In the genomic region with DNA sequence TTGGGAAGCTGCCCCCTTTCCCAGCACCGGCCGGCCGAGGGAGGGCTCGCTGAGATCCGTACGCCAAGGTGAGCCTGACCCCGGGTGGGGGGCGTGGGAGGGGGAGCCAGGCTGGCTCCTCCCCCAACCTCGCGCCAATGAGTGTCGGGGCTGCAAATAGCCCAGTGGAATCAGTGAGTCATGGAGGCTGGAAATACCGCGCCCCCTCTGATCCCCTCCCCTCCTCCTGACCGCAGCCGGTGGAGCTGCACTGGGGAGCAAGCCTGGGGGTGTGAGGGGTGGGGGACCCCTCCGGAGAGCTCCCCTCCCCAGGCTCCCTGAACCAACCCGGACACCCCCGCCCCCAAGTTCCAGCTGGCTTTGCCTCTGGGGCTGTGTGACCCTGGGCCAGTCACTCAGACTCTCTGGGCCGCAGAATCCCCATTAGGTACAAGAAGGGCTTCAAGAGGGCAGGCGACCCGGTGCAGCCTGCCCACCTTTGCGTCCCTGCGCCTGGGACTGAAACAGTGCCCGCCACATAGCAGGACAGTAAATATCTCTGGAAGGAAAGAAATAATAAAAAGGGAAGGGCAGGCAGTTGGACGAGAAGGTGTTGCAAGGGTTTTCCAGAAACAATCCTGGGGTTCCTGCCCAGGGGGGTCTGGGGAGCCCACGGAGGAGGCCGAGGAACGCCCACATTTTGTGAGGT, we compare ENCODE assay signal across 8 cellular contexts. TPM values are rescaled to one million over a fixed set of nuclear protein-coding genes. Genes with fewer than 3 reads are reported as not detected.
DNase-seq lines count a peak whose midpoint lies in the region; TF ChIP-seq lines count a peak whose summit lies in the region.

No MANE protein-coding gene starts in this region.

- peak overlapping the region; percentile 87 for H2BK15ac ChIP-seq in mesenchymal stem cell (ENCODE audit: low read depth, poor library complexity, severe bottlenecking)

- H4K91ac ChIP-seq in mesenchymal stem cell (ENCODE audit: low read length) = peak overlapping the region; percentile 89

- H3K27ac ChIP-seq in HEK293 (ENCODE audit: extremely low read depth, low read depth, low read length) (no peak overlapping the region), mesenchymal stem cell (ENCODE audit: low read length, poor library complexity, severe bottlenecking) (no peak overlapping the region)

- H3K23ac ChIP-seq in mesenchymal stem cell (ENCODE audit: low read length in 2 of 2) = no peak overlapping the region

- no peak for TF ChIP-seq CTCF in HEK293 (tag by site-specific recombination; IDR thresholded peaks at IDR 0.05)

- peak; percentile 73 for DNase-seq in AG08395 (ENCODE audit: low spot score)
- DNase-seq in activated CD4-positive, CD25-positive, alpha-beta regulatory T cell treated with anti-CD3 and anti-CD28 coated beads, Interleukin-2, amount 50 U/mL, for 72 hours = peak; percentile 44
- DNase-seq in dermis microvascular lymphatic vessel endothelial cell (ENCODE audit: low read depth in 2 of 2) = peak; percentile 58 to 81
- DNase-seq in mesenchymal stem cell = peak; percentile 90
- peak; percentile 66 for DNase-seq in stimulated activated CD8-positive, alpha-beta memory T cell treated with anti-CD3 and anti-CD28 coated beads, Interleukin-4, amount 100 ng/mL, for 48 hours
- no peak for DNase-seq in middle frontal gyrus (ENCODE audit: extremely low spot score, low spot score)
- DNase-seq in NCI-H1092 treated with DMSO at 0.1 percent for 48 hours (lab: John Stamatoyannopoulos, UW) = no peak

- H2BK5ac ChIP-seq in mesenchymal stem cell (ENCODE audit: low read depth, low read length, poor library complexity, severe bottlenecking) = no peak overlapping the region

- H2BK120ac ChIP-seq in mesenchymal stem cell (ENCODE audit: low read depth, low read length) = peak overlapping the region; percentile 97

- CTCF ChIA-PET in HEK293 (lab: Yijun Ruan, JAX) = interaction anchor here (0.7 to 1.5 kb wide), 2 partner anchors 190 to 222 kb away, joined by 3 read pairs; no protein-coding TSS in a partner anchor

- H4K8ac ChIP-seq in mesenchymal stem cell (ENCODE audit: low read length) = peak overlapping the region; percentile 85

- H3K27me3 ChIP-seq in mesenchymal stem cell (ENCODE audit: control insufficient read depth in 1 of 2, insufficient read depth in 1 of 2, low read length in 2 of 2) = no peaks in the 10 kb centered on the region

- WGBS in mesenchymal stem cell = 33% methylated on average over 19 of the region's 28 CpGs

- peak overlapping the region; percentile 69 for H3K9ac ChIP-seq in mesenchymal stem cell (ENCODE audit: low read length)

- peak overlapping the region; percentile 34 to 45 for H2BK12ac ChIP-seq in mesenchymal stem cell (ENCODE audit: low read length in 2 of 2)

- H3K79me1 ChIP-seq in mesenchymal stem cell (replicated peaks; ENCODE audit: low read length, poor library complexity, severe bottlenecking) = no peaks in the 10 kb centered on the region

- H3K36me3 ChIP-seq in HEK293 (ENCODE audit: control insufficient read depth in 2 of 2, insufficient read depth in 1 of 2, low read length in 2 of 2) = no peaks in the 10 kb centered on the region
- H3K36me3 ChIP-seq in mesenchymal stem cell (ENCODE audit: control insufficient read depth in 1 of 2, insufficient read depth in 2 of 2, low read depth in 1 of 2, low read length in 2 of 2) = no peaks in the 10 kb centered on the region

- H3K18ac ChIP-seq in mesenchymal stem cell (ENCODE audit: low read depth in 1 of 2, low read length in 2 of 2) = peak overlapping the region; percentile 71 to 89

- peak overlapping the region; percentile 40 for H2AK5ac ChIP-seq in mesenchymal stem cell (ENCODE audit: low read length, severe bottlenecking)

- H3K4me3 ChIP-seq in HEK293 (ENCODE audit: low read depth, low read length) (no peak overlapping the region), mesenchymal stem cell (ENCODE audit: insufficient read depth in 1 of 2, low read depth in 1 of 2, low read length in 2 of 2) (peak overlapping the region in 1 of 2 experiments; percentile 44)

- no peak overlapping the region for H2AFZ ChIP-seq in mesenchymal stem cell (ENCODE audit: low read depth, low read length)

- peak overlapping the region in 1 of 2 experiments; percentile 64 for H3K4ac ChIP-seq in mesenchymal stem cell (ENCODE audit: low read depth in 1 of 2, low read length in 2 of 2)

- H3K9me3 ChIP-seq in HEK293 (ENCODE audit: control insufficient read depth, insufficient read depth, low read depth, low read length) (no peaks in the 10 kb centered on the region), mesenchymal stem cell (ENCODE audit: control insufficient read depth, low read length) (no peaks in the 10 kb centered on the region)

- POLR2A ChIA-PET in HEK293 (lab: Yijun Ruan, JAX) = no interaction called here

- no peak overlapping the region for H3K14ac ChIP-seq in mesenchymal stem cell (ENCODE audit: low read length in 2 of 2)

- H3K4me2 ChIP-seq in mesenchymal stem cell (ENCODE audit: low read length, poor library complexity, severe bottlenecking) = peak overlapping the region; percentile 82

- H3K4me1 ChIP-seq in HEK293 (ENCODE audit: control insufficient read depth, insufficient read depth, low read length) (no peaks in the 10 kb centered on the region), mesenchymal stem cell (ENCODE audit: control insufficient read depth, insufficient read depth, low read depth, low read length) (peaks cover 28% of the 10 kb centered on the region)

TF ChIP-seq in HEK293, 187 proteins besides CTCF, POLR2A, EP300 and RAD21 (continues in another document):
- TF ChIP-seq, protein P1, sequence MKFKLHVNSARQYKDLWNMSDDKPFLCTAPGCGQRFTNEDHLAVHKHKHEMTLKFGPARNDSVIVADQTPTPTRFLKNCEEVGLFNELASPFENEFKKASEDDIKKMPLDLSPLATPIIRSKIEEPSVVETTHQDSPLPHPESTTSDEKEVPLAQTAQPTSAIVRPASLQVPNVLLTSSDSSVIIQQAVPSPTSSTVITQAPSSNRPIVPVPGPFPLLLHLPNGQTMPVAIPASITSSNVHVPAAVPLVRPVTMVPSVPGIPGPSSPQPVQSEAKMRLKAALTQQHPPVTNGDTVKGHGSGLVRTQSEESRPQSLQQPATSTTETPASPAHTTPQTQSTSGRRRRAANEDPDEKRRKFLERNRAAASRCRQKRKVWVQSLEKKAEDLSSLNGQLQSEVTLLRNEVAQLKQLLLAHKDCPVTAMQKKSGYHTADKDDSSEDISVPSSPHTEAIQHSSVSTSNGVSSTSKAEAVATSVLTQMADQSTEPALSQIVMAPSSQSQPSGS (tag by site-specific recombination; IDR thresholded peaks at IDR 0.05; ENCODE audit: low read depth) = no peak
- TF ChIP-seq, protein P2, sequence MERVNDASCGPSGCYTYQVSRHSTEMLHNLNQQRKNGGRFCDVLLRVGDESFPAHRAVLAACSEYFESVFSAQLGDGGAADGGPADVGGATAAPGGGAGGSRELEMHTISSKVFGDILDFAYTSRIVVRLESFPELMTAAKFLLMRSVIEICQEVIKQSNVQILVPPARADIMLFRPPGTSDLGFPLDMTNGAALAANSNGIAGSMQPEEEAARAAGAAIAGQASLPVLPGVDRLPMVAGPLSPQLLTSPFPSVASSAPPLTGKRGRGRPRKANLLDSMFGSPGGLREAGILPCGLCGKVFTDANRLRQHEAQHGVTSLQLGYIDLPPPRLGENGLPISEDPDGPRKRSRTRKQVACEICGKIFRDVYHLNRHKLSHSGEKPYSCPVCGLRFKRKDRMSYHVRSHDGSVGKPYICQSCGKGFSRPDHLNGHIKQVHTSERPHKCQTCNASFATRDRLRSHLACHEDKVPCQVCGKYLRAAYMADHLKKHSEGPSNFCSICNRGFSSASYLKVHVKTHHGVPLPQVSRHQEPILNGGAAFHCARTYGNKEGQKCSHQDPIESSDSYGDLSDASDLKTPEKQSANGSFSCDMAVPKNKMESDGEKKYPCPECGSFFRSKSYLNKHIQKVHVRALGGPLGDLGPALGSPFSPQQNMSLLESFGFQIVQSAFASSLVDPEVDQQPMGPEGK (tag by site-specific recombination; IDR thresholded peaks at IDR 0.05) = peak; percentile 28; the same call in 1 of the 2 replicates
- TF ChIP-seq GLIS2 (tag by site-specific recombination; IDR thresholded peaks at IDR 0.05) (0 out of 2 replicates have a peak, but pooled peaks have one; percentile 12), ZNF785 (tag by site-specific recombination; IDR thresholded peaks at IDR 0.05) (no peak), ZNF529 (tag by site-specific recombination; IDR thresholded peaks at IDR 0.05; ENCODE audit: insufficient replicate concordance) (no peak), ZNF132 (tag by site-specific recombination; IDR thresholded peaks at IDR 0.05; ENCODE audit: borderline replicate concordance) (no peak), IKZF3 (tag by site-specific recombination; IDR thresholded peaks at IDR 0.05) (no peak), HOXA7 (CRISPR knock-in tag; IDR thresholded peaks at IDR 0.05; ENCODE audit: borderline replicate concordance) (no peak)
- TF ChIP-seq, protein P3, sequence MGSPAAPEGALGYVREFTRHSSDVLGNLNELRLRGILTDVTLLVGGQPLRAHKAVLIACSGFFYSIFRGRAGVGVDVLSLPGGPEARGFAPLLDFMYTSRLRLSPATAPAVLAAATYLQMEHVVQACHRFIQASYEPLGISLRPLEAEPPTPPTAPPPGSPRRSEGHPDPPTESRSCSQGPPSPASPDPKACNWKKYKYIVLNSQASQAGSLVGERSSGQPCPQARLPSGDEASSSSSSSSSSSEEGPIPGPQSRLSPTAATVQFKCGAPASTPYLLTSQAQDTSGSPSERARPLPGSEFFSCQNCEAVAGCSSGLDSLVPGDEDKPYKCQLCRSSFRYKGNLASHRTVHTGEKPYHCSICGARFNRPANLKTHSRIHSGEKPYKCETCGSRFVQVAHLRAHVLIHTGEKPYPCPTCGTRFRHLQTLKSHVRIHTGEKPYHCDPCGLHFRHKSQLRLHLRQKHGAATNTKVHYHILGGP (tag by site-specific recombination; IDR thresholded peaks at IDR 0.05) = no peak

RNA-seq across cellular contexts. Expression of a gene that starts 4.5 kb away (rescaled TPM):
- not detected in 2 replicates for total RNA-seq in dermis microvascular lymphatic vessel endothelial cell
- polyA plus RNA-seq in mesenchymal stem cell (2013, experiment 1 of 2) = 3.4 TPM
- polyA plus RNA-seq in mesenchymal stem cell (2013, experiment 2 of 2) = 4.0 TPM

RNA-seq across cellular contexts. Expression of a gene that starts 8.5 kb away (rescaled TPM):
- total RNA-seq in dermis microvascular lymphatic vessel endothelial cell = not detected in 2 replicates
- 0.19 TPM for polyA plus RNA-seq in mesenchymal stem cell (2013, experiment 1 of 2)
- 0.16 TPM for polyA plus RNA-seq in mesenchymal stem cell (2013, experiment 2 of 2)

RNA-seq across cellular contexts. Expression of a gene that starts 9.3 kb away (rescaled TPM):
- total RNA-seq in dermis microvascular lymphatic vessel endothelial cell = 0.51 TPM in 2 replicates
- polyA plus RNA-seq in mesenchymal stem cell (2013, experiment 1 of 2) = not detected
- polyA plus RNA-seq in mesenchymal stem cell (2013, experiment 2 of 2) = not detected

RNA-seq across cellular contexts. Expression of a gene that starts 30.2 kb away (rescaled TPM):
- under 0.01 TPM in 1 of 2 replicates, not detected in the other for total RNA-seq in dermis microvascular lymphatic vessel endothelial cell
- 0.43 TPM for polyA plus RNA-seq in mesenchymal stem cell (2013, experiment 1 of 2)
- polyA plus RNA-seq in mesenchymal stem cell (2013, experiment 2 of 2) = 0.32 TPM

RNA-seq across cellular contexts. Expression of a gene that starts 37.5 kb away (rescaled TPM):
- 33.5 and 38.4 TPM in 2 replicates for total RNA-seq in dermis microvascular lymphatic vessel endothelial cell
- polyA plus RNA-seq in mesenchymal stem cell (2013, experiment 1 of 2) = 17.2 TPM
- 16.9 TPM for polyA plus RNA-seq in mesenchymal stem cell (2013, experiment 2 of 2)

Comparison
In these comparisons a context has a peak if more than half of its experiments do, and no peak if none do; other contexts are left out.
1. DNase-seq: peak in AG08395 (single experiment), activated CD4-positive, CD25-positive, alpha-beta regulatory T cell treated with anti-CD3 and anti-CD28 coated beads, Interleukin-2, amount 50 U/mL, for 72 hours (single experiment), dermis microvascular lymphatic vessel endothelial cell (2 of 2), mesenchymal stem cell (single experiment) and stimulated activated CD8-positive, alpha-beta memory T cell treated with anti-CD3 and anti-CD28 coated beads, Interleukin-4, amount 100 ng/mL, for 48 hours (single experiment); none in middle frontal gyrus (single experiment) and NCI-H1092 treated with DMSO at 0.1 percent for 48 hours (single experiment).